ENCODE assay signal across 8 cellular contexts in the genomic region with DNA sequence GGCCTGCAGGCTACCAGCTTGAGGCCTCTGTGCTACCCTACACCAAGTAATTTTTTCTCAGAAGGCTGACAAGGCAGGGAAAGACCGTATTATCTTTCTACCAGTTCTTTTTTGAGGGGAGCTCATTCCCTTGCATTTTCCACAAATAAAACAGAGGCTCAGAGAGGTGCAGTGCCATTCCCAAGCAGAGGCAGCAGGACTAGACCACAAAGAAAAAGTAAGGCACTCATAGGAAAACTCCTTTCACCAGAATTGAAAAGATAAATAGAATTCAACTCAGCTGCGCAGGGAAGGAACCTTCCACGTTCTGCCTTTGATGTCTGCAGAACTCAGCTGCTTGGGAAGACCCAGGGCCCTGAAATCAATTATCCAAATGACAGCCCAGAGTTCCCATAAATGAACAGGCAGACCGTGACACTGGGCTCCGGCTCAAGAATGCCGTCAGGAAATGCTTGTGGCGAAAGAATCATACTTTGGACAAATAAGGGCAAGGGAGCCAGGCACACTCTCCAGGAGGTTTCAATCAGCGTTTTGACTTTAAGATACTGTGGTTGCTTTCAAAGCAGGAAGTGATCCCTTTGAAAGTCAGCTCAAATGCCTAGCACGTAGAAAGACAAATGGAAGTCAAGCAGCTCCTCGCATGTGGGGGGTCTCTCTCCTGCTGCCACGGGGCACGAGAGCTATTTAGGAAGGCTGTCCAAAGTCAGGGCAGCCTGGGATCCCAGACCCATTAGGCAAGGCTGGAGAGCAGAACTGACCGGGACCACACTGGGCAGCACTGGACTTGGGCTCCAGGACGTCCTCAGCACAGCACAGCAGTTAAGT. TPM values are rescaled to one million over a fixed set of nuclear protein-coding genes. Genes with fewer than 3 reads are reported as not detected.
DNase-seq lines count a peak whose midpoint lies in the region; ATAC-seq, FAIRE-seq and TF ChIP-seq lines count a peak whose summit lies in the region.

No MANE protein-coding gene starts in this region.

- no peak for DNase-seq in CD4-positive, alpha-beta memory T cell
- peak; percentile 26 for DNase-seq in NCI-H2029 (lab: John Stamatoyannopoulos, UW)
- peak; percentile 94 for DNase-seq in brain microvascular endothelial cell
- DNase-seq in inferior parietal cortex (ENCODE audit: extremely low spot score) = peak; percentile 20
- peak; percentile 13 for DNase-seq in small intestine
- DNase-seq in WERI-Rb-1 = no peak
- DNase-seq in DMS53 treated with DMSO at 0.1 percent for 48 hours (lab: John Stamatoyannopoulos, UW; ENCODE audit: unreplicated experiment) = no peak

- no peaks in the 10 kb centered on the region for H3K27me3 ChIP-seq in CD4-positive, alpha-beta memory T cell (ENCODE audit: insufficient read depth, low read length)
- no peaks in the 10 kb centered on the region for H3K27me3 ChIP-seq in brain microvascular endothelial cell (replicated peaks)
- no peaks in the 10 kb centered on the region for H3K27me3 ChIP-seq in small intestine (ENCODE audit: control insufficient read depth in 2 of 2, insufficient read depth in 2 of 2, low read length in 2 of 2)
- H3K27me3 ChIP-seq in WERI-Rb-1 (ENCODE audit: insufficient read depth, low read depth, severe bottlenecking) = no peaks in the 10 kb centered on the region

- H3K9me3 ChIP-seq in CD4-positive, alpha-beta memory T cell (ENCODE audit: control insufficient read depth in 1 of 2, low read length in 2 of 2) = no peaks in the 10 kb centered on the region
- H3K9me3 ChIP-seq in small intestine (ENCODE audit: control insufficient read depth, low read depth) (no peaks in the 10 kb centered on the region), WERI-Rb-1 (ENCODE audit: severe bottlenecking) (no peaks in the 10 kb centered on the region)

- H3K36me3 ChIP-seq in CD4-positive, alpha-beta memory T cell (ENCODE audit: insufficient read depth, low read length) = peaks cover 20% of the 10 kb centered on the region
- H3K36me3 ChIP-seq in brain microvascular endothelial cell (replicated peaks) (peaks cover 22% of the 10 kb centered on the region), small intestine (ENCODE audit: control insufficient read depth in 2 of 2, insufficient read depth in 2 of 2, low read length in 2 of 2) (peaks cover 2 to 10% of the 10 kb centered on the region in 2 donors), WERI-Rb-1 (peaks cover 33% of the 10 kb centered on the region)

- POLR2A ChIA-PET in CD4-positive, alpha-beta memory T cell (lab: Charles Lee; ENCODE audit: partially characterized antibody) = interaction anchor here (2.8 kb wide), 1 partner anchor 14 kb away, joined by 7 read pairs; a partner anchor contains a TSS

- H3K27ac ChIP-seq in CD4-positive, alpha-beta memory T cell (ENCODE audit: low read depth, low read length) = no peak overlapping the region
- H3K27ac ChIP-seq in brain microvascular endothelial cell (peak overlapping the region; percentile 98), small intestine (ENCODE audit: low read depth in 1 of 2, low read length in 1 of 2) (peak overlapping the region; percentile 26 to 83), WERI-Rb-1 (no peak overlapping the region)

- 38 to 75% (median 68%) methylated on average over 14 of the region's 14 CpGs for WGBS in small intestine, 3 donors

- CTCF ChIA-PET in CD4-positive, alpha-beta memory T cell (lab: Charles Lee; ENCODE audit: partially characterized antibody) = interaction anchor here (1.2 to 1.3 kb wide), 2 partner anchors 31 to 35 kb away, joined by 3 to 7 read pairs; no protein-coding TSS in a partner anchor

- no peaks in the 10 kb centered on the region for H3K9me3 Mint-ChIP-seq in CD4-positive, alpha-beta memory T cell

- H3K4me3 Mint-ChIP-seq in CD4-positive, alpha-beta memory T cell = peak overlapping the region in 4 of 8 donors; percentile 7 to 41 (median 25)

- H3K4me1 Mint-ChIP-seq in CD4-positive, alpha-beta memory T cell = peaks cover 19 to 61% (median 38%) of the 10 kb centered on the region in 4 donors

- peaks cover 14% of the 10 kb centered on the region for H3K4me1 ChIP-seq in CD4-positive, alpha-beta memory T cell (ENCODE audit: insufficient read depth, low read length)
- H3K4me1 ChIP-seq in small intestine (ENCODE audit: control insufficient read depth in 2 of 2, insufficient read depth in 1 of 2, low read depth in 1 of 2, low read length in 1 of 2) = peaks cover 0 to 13% of the 10 kb centered on the region in 2 donors

- ATAC-seq in HG02610 (IDR thresholded peaks at IDR 0.05; ENCODE audit: unreplicated experiment) = no peak

- in situ Hi-C loops in brain microvascular endothelial cell (cut with HindIII; ENCODE audit: low pct_ligation_motif_present, low sequenced_read_pairs) = no loop called here

- intact Hi-C loops in CD4-positive, alpha-beta memory T cell (cut with micrococcal nuclease) = no loop called here

- peak overlapping the region in 6 of 7 donors; percentile 9 to 63 (median 44) for H3K27ac Mint-ChIP-seq in CD4-positive, alpha-beta memory T cell

- FAIRE-seq in small intestine (lab: Jason Lieb, UNC) = no peak

- H3K36me3 Mint-ChIP-seq in CD4-positive, alpha-beta memory T cell = peaks cover 11 to 45% of the 10 kb centered on the region in 2 donors

- no peak overlapping the region for H3K4me3 ChIP-seq in CD4-positive, alpha-beta memory T cell (ENCODE audit: low read length in 2 of 2)
- H3K4me3 ChIP-seq in brain microvascular endothelial cell (ENCODE audit: low read depth, low read length) (peak overlapping the region; percentile 34), small intestine (ENCODE audit: low read depth in 1 of 2, low read length in 2 of 2) (no peak overlapping the region), WERI-Rb-1 (ENCODE audit: low read depth, low read length) (no peak overlapping the region)

- TF ChIP-seq CTCF in brain microvascular endothelial cell (IDR thresholded peaks at IDR 0.05; ENCODE audit: low read depth, low read length, missing control alignments) (no peak), WERI-Rb-1 (IDR thresholded peaks at IDR 0.05; ENCODE audit: low read depth, low read length) (no peak)

- no peaks in the 10 kb centered on the region for H3K27me3 Mint-ChIP-seq in CD4-positive, alpha-beta memory T cell

RNA-seq across cellular contexts. Expression of a gene that starts 14.0 kb away (rescaled TPM):
- 10 to 100 TPM; 29.2 to 31.9 TPM for total RNA-seq in CD4-positive, alpha-beta memory T cell
- 10 to 100 TPM; 23.2 to 25.3 TPM for polyA plus RNA-seq in CD4-positive, alpha-beta memory T cell
- polyA plus RNA-seq in small intestine = 10 to 100 TPM; 14.3 to 28.4 (median 17.0) TPM

RNA-seq across cellular contexts. Expression of a gene that starts 14.4 kb away (rescaled TPM):
- total RNA-seq in CD4-positive, alpha-beta memory T cell = 10 to 100 TPM; 55.8 to 58.1 TPM
- polyA plus RNA-seq in CD4-positive, alpha-beta memory T cell = 10 to 100 TPM; 24.0 to 24.4 TPM
- 10 to 100 TPM; 13.0 to 13.5 (median 13.2) TPM for polyA plus RNA-seq in small intestine

Comparison
In these comparisons a context has a peak if more than half of its experiments do, and no peak if none do; other contexts are left out.
1. DNase-seq: peak in NCI-H2029 (single experiment), brain microvascular endothelial cell (single experiment), inferior parietal cortex (single experiment) and small intestine (single experiment); none in CD4-positive, alpha-beta memory T cell (0 of 5), WERI-Rb-1 (single experiment) and DMS53 treated with DMSO at 0.1 percent for 48 hours (single experiment).
2. H3K27ac ChIP-seq: peak in brain microvascular endothelial cell (single experiment) and small intestine (2 of 2); none in CD4-positive, alpha-beta memory T cell (single experiment) and WERI-Rb-1 (single experiment).